12 cellular contexts compared by ENCODE assay signal in the genomic region with DNA sequence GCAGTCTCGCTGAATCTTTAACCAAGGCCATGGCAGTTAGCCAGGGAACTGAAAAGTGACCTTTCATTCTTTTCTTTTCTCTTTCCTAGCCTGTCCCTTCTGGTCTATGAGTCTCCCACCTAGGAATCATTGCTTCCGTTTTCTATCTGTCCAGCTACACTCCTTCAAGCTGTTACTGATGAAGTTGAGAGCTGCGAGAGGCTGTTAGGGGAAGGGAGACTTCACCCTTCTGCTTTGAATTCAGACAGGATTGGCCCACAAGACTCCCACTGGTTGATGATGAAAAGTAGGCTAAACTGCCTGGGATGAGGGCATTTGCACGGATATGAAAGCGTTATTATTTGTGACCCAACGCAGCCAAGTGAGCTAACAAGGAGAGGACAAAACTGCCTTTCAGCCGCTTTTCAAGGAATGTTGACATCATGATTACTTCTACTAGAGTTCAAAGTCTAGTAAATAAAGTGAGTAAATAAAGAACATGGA. TPM values are rescaled to one million over a fixed set of nuclear protein-coding genes. Genes with fewer than 3 reads are reported as not detected.
DNase-seq lines count a peak whose midpoint lies in the region; ATAC-seq and TF ChIP-seq lines count a peak whose summit lies in the region.
"Had no signal": no experiment of that assay in that cellular context is flagged by ENCODE, and none has a peak within 500 bp of the region (broad histone marks: within the 10 kb centered on the region; RNA-seq: fewer than 3 reads in every experiment).

No MANE protein-coding gene starts in this region.

- no peak for ATAC-seq in WTC11
- ATAC-seq in HG03175 (IDR thresholded peaks at IDR 0.05; ENCODE audit: unreplicated experiment): no peak
- no peak for ATAC-seq in activated naive CD8-positive, alpha-beta T cell treated with anti-CD3 and anti-CD28 coated beads, Interleukin-2, amount 50 U/mL, for 24 hours
- no peak for ATAC-seq in GM18858 (IDR thresholded peaks at IDR 0.05; ENCODE audit: unreplicated experiment)
- ATAC-seq: psoas muscle had no signal

- H3K27ac Mint-ChIP-seq in WTC11: peak overlapping the region; percentile 59; the same call in 1 of the 2 replicates
- peak overlapping the region; percentile 14 for H3K27ac Mint-ChIP-seq in nephron progenitor cell
- peak overlapping the region; percentile 64 for H3K27ac Mint-ChIP-seq in type B pancreatic cell
- no peak overlapping the region for H3K27ac Mint-ChIP-seq in activated naive CD8-positive, alpha-beta T cell treated with anti-CD3 and anti-CD28 coated beads, Interleukin-2, amount 50 U/mL, for 24 hours
- H3K27ac Mint-ChIP-seq: activated naive CD8-positive, alpha-beta T cell treated with anti-CD3 and anti-CD28 coated beads, Interleukin-2, amount 10 ng/mL, durations not matched to agents 7 days and 5 days had no signal

- H3K36me3 Mint-ChIP-seq in WTC11: peaks cover 10% of the 10 kb centered on the region
- peaks cover 12% of the 10 kb centered on the region for H3K36me3 Mint-ChIP-seq in nephron progenitor cell (ENCODE audit: low read depth)
- peaks cover 17% of the 10 kb centered on the region for H3K36me3 Mint-ChIP-seq in type B pancreatic cell
- H3K36me3 Mint-ChIP-seq in activated naive CD8-positive, alpha-beta T cell treated with anti-CD3 and anti-CD28 coated beads, Interleukin-2, amount 50 U/mL, for 24 hours (ENCODE audit: low read depth): peaks cover 12% of the 10 kb centered on the region

- H3K27me3 Mint-ChIP-seq in WTC11 (ENCODE audit: low read depth): no peaks in the 10 kb centered on the region
- H3K27me3 Mint-ChIP-seq in nephron progenitor cell (ENCODE audit: low read depth, poor library complexity): no peaks in the 10 kb centered on the region
- H3K27me3 Mint-ChIP-seq in type B pancreatic cell: no peaks in the 10 kb centered on the region
- no peaks in the 10 kb centered on the region for H3K27me3 Mint-ChIP-seq in activated naive CD8-positive, alpha-beta T cell treated with anti-CD3 and anti-CD28 coated beads, Interleukin-2, amount 50 U/mL, for 24 hours
- H3K27me3 Mint-ChIP-seq: activated naive CD8-positive, alpha-beta T cell treated with anti-CD3 and anti-CD28 coated beads, Interleukin-2, amount 10 ng/mL, durations not matched to agents 7 days and 5 days had no signal

- POLR2A ChIA-PET in WTC11 (lab: Charles Lee): no interaction called here

- TF ChIP-seq CTCF in WTC11 (IDR thresholded peaks at IDR 0.05) (no peak), nephron progenitor cell (IDR thresholded peaks at IDR 0.05) (no peak), type B pancreatic cell (conservative IDR thresholded peaks at IDR 0.05) (no peak)

- peaks cover 26% of the 10 kb centered on the region for H3K4me1 Mint-ChIP-seq in WTC11
- peaks cover 37% of the 10 kb centered on the region for H3K4me1 Mint-ChIP-seq in nephron progenitor cell
- peaks cover 39% of the 10 kb centered on the region for H3K4me1 Mint-ChIP-seq in type B pancreatic cell (ENCODE audit: unreplicated experiment)
- peaks cover 4% of the 10 kb centered on the region for H3K4me1 Mint-ChIP-seq in activated naive CD8-positive, alpha-beta T cell treated with anti-CD3 and anti-CD28 coated beads, Interleukin-2, amount 50 U/mL, for 24 hours

- CTCF ChIA-PET in WTC11 (lab: Charles Lee): interaction anchor here (0.7 to 1.4 kb wide), 3 partner anchors 14 to 35 kb away, joined by 3 to 5 read pairs (median 4); no protein-coding TSS in a partner anchor

- H3K9me3 Mint-ChIP-seq in WTC11 (peaks cover 6% of the 10 kb centered on the region), nephron progenitor cell (no peaks in the 10 kb centered on the region), type B pancreatic cell (peaks cover 4% of the 10 kb centered on the region)
- no peaks in the 10 kb centered on the region for H3K9me3 Mint-ChIP-seq in activated naive CD8-positive, alpha-beta T cell treated with anti-CD3 and anti-CD28 coated beads, Interleukin-2, amount 50 U/mL, for 24 hours
- H3K9me3 Mint-ChIP-seq: activated naive CD8-positive, alpha-beta T cell treated with anti-CD3 and anti-CD28 coated beads, Interleukin-2, amount 10 ng/mL, durations not matched to agents 7 days and 5 days had no signal

- DNase-seq in WTC11 (ENCODE audit: low spot score) (no peak), globus pallidus (ENCODE audit: low spot score) (peak; percentile 88), nephron progenitor cell (no peak), type B pancreatic cell (ENCODE audit: extremely low spot score, unreplicated experiment) (no peak)
- DNase-seq in activated naive CD8-positive, alpha-beta T cell treated with anti-CD3 and anti-CD28 coated beads, Interleukin-2, amount 50 U/mL, for 24 hours: no peak
- DNase-seq: activated naive CD8-positive, alpha-beta T cell treated with anti-CD3 and anti-CD28 coated beads, Interleukin-2, amount 10 ng/mL, durations not matched to agents 7 days and 5 days; COR-L47; MV-4-11; psoas muscle; T1000 had no signal

- no peak overlapping the region for H3K4me3 Mint-ChIP-seq in WTC11
- H3K4me3 Mint-ChIP-seq in nephron progenitor cell: no peak overlapping the region
- peak overlapping the region; percentile 16 for H3K4me3 Mint-ChIP-seq in type B pancreatic cell
- H3K4me3 Mint-ChIP-seq in activated naive CD8-positive, alpha-beta T cell treated with anti-CD3 and anti-CD28 coated beads, Interleukin-2, amount 50 U/mL, for 24 hours: no peak overlapping the region
- H3K4me3 Mint-ChIP-seq: activated naive CD8-positive, alpha-beta T cell treated with anti-CD3 and anti-CD28 coated beads, Interleukin-2, amount 10 ng/mL, durations not matched to agents 7 days and 5 days had no signal

TF ChIP-seq in WTC11, 78 proteins besides CTCF, POLR2A, EP300 and RAD21 (continues in another document):
- TF ChIP-seq FOXJ3 (CRISPR knock-in tag; IDR thresholded peaks at IDR 0.05; ENCODE audit: borderline replicate concordance) (no peak), NFATC4 (CRISPR knock-in tag; IDR thresholded peaks at IDR 0.05) (no peak), JAZF1 (CRISPR knock-in tag; IDR thresholded peaks at IDR 0.05) (no peak), ZNF423 (CRISPR knock-in tag; IDR thresholded peaks at IDR 0.05) (no peak), TEAD1 (CRISPR knock-in tag; IDR thresholded peaks at IDR 0.05) (no peak)
- TF ChIP-seq, protein P1, sequence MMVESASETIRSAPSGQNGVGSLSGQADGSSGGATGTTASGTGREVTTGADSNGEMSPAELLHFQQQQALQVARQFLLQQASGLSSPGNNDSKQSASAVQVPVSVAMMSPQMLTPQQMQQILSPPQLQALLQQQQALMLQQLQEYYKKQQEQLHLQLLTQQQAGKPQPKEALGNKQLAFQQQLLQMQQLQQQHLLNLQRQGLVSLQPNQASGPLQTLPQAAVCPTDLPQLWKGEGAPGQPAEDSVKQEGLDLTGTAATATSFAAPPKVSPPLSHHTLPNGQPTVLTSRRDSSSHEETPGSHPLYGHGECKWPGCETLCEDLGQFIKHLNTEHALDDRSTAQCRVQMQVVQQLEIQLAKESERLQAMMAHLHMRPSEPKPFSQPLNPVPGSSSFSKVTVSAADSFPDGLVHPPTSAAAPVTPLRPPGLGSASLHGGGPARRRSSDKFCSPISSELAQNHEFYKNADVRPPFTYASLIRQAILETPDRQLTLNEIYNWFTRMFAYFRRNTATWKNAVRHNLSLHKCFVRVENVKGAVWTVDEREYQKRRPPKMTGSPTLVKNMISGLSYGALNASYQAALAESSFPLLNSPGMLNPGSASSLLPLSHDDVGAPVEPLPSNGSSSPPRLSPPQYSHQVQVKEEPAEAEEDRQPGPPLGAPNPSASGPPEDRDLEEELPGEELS (CRISPR knock-in tag; IDR thresholded peaks at IDR 0.05): no peak
- TF ChIP-seq, protein P2, sequence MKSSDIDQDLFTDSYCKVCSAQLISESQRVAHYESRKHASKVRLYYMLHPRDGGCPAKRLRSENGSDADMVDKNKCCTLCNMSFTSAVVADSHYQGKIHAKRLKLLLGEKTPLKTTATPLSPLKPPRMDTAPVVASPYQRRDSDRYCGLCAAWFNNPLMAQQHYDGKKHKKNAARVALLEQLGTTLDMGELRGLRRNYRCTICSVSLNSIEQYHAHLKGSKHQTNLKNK (CRISPR knock-in tag; IDR thresholded peaks at IDR 0.05): no peak
- TF ChIP-seq, protein P3, sequence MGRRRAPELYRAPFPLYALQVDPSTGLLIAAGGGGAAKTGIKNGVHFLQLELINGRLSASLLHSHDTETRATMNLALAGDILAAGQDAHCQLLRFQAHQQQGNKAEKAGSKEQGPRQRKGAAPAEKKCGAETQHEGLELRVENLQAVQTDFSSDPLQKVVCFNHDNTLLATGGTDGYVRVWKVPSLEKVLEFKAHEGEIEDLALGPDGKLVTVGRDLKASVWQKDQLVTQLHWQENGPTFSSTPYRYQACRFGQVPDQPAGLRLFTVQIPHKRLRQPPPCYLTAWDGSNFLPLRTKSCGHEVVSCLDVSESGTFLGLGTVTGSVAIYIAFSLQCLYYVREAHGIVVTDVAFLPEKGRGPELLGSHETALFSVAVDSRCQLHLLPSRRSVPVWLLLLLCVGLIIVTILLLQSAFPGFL (CRISPR knock-in tag; IDR thresholded peaks at IDR 0.05; ENCODE audit: borderline replicate concordance): no peak

RNA-seq across cellular contexts. Expression of a gene that starts 30.2 kb away (rescaled TPM):
- 14.0 to 16.5 TPM (median 14.3 TPM) in 3 replicates for total RNA-seq in WTC11 (2021)
- total RNA-seq in type B pancreatic cell (ENCODE audit: low replicate concordance): 14.4 and 16.2 TPM in 2 replicates

RNA-seq across cellular contexts. Expression of a gene that starts 58.6 kb away (rescaled TPM):
- total RNA-seq in WTC11 (2021) (14.7 to 16.4 TPM (median 14.8 TPM) in 3 replicates), type B pancreatic cell (ENCODE audit: low replicate concordance) (7.1 and 7.4 TPM in 2 replicates)
